ENCODE assay signal across 28 cellular contexts in genomic region chr2:179461367-179461886, GRCh38.
A peak's percentile ranks its signal among the peaks of the same experiment; 100 is the strongest.
DNase-seq lines count a peak whose midpoint lies in the region; ATAC-seq and TF ChIP-seq lines count a peak whose summit lies in the region.
"Had no signal": no experiment of that assay in that cellular context is flagged by ENCODE, and none has a peak within 500 bp of the region (broad histone marks: within the 10 kb centered on the region; RNA-seq: fewer than 3 reads in every experiment).

No MANE protein-coding gene starts in this region.

- H3K4ac ChIP-seq in IMR-90 (ENCODE audit: low read depth, low read length), result peak overlapping the region; percentile 78; the same call in 1 of the 2 replicates

- H3K4me1 ChIP-seq in Caco-2 (peaks cover 28% of the 10 kb centered on the region), IMR-90 (ENCODE audit: control insufficient read depth, insufficient read depth, low read length) (no peaks in the 10 kb centered on the region)
- H3K4me1 ChIP-seq: BLaER1, left lung had no signal

- DNase-seq in Caco-2 (no peak), IMR-90 (no peak), chondrocyte (ENCODE audit: low spot score) (no peak), renal cortical epithelial cell (ENCODE audit: low read depth) (peak; percentile 28), GM13977 (ENCODE audit: low spot score) (no peak)
- DNase-seq in activated CD8-positive, alpha-beta memory T cell treated with anti-CD3 and anti-CD28 coated beads, Interleukin-2, amount 10 ng/mL, durations not matched to agents 7 days and 5 days, result no peak
- DNase-seq: activated CD4-positive, alpha-beta T cell treated with anti-CD3 and anti-CD28 coated beads, Interleukin-2, amount 50 U/mL, for 4 hours; activated CD8-positive, alpha-beta memory T cell treated with anti-CD3 and anti-CD28 coated beads, Interleukin-2, amount 50 U/mL, for 4 hours; activated naive CD4-positive, alpha-beta T cell treated with anti-CD3 and anti-CD28 coated beads, Interleukin-2, amount 10 ng/mL, durations not matched to agents 7 days and 5 days; DMS53; GDM1; HCEC 1CT; left lung; mesendoderm; MG63; NCI-H1105 treated with DMSO at 0.1 percent for 48 hours; NCI-H2029; NCI-H526; right cardiac atrium; SHP77; stimulated activated CD8-positive, alpha-beta memory T cell treated with anti-CD3 and anti-CD28 coated beads, Interleukin-4, amount 100 ng/mL, for 48 hours; T-helper 2 cell had no signal

- dilution Hi-C loops in IMR-90 (cut with HindIII; ENCODE audit: low sequenced_read_pairs, unreplicated experiment), result no loop called here

- BruUV-seq in Caco-2 (replicated peaks; lab: Mats Ljungman, UMichigan) (no TSS peak), IMR-90 (replicated peaks; lab: Mats Ljungman, UMichigan) (no TSS peak)

- peak overlapping the region; percentile 87 for H3K27ac Mint-ChIP-seq in Caco-2 (ENCODE audit: unreplicated experiment)
- peak overlapping the region; percentile 96 for H3K27ac Mint-ChIP-seq in chondrocyte (ENCODE audit: unreplicated experiment)
- H3K27ac Mint-ChIP-seq in activated CD8-positive, alpha-beta memory T cell treated with anti-CD3 and anti-CD28 coated beads, Interleukin-2, amount 10 ng/mL, durations not matched to agents 7 days and 5 days, result no peak overlapping the region
- H3K27ac Mint-ChIP-seq: activated naive CD4-positive, alpha-beta T cell treated with anti-CD3 and anti-CD28 coated beads, Interleukin-2, amount 10 ng/mL, durations not matched to agents 7 days and 5 days; stimulated activated naive CD8-positive, alpha-beta T cell treated with anti-CD3 and anti-CD28 coated beads, Interleukin-15, Interleukin-2, amounts not matched to agents 100 ng/mL and 50 ng/mL, for 24 hours had no signal

- H3K9me1 ChIP-seq in IMR-90 (ENCODE audit: insufficient read depth, low read length), result no peaks in the 10 kb centered on the region

- H3K9me3 ChIP-seq in Caco-2 (peaks cover 31% of the 10 kb centered on the region), IMR-90 (ENCODE audit: control insufficient read depth, insufficient read depth, low read length) (peaks cover 13% of the 10 kb centered on the region; the same call in 1 of the 2 replicates)
- H3K9me3 ChIP-seq: thoracic aorta had no signal

- peak overlapping the region; percentile 43; the same call in 1 of the 3 replicates for H2BK15ac ChIP-seq in IMR-90 (ENCODE audit: low read depth, low read length)

- H4K8ac ChIP-seq in IMR-90 (ENCODE audit: low read depth in 2 of 2, low read length in 2 of 2), result peak overlapping the region in 1 of 2 experiments; percentile 85; a peak in 2 of 4 replicates

- H3K56ac ChIP-seq in IMR-90 (ENCODE audit: extremely low read depth, insufficient read depth, low read length), result no peak overlapping the region

- H2BK20ac ChIP-seq in IMR-90 (ENCODE audit: low read depth, low read length), result peak overlapping the region; percentile 94

- CTCF ChIA-PET in Caco-2 (lab: Charles Lee), result no interaction called here
- CTCF ChIA-PET in IMR-90 (lab: Yijun Ruan, JAX), result no interaction called here
- CTCF ChIA-PET in activated CD8-positive, alpha-beta memory T cell treated with anti-CD3 and anti-CD28 coated beads, Interleukin-2, amount 10 ng/mL, durations not matched to agents 7 days and 5 days (lab: Charles Lee), result no interaction called here

- H3K36me3 ChIP-seq in Caco-2 (ENCODE audit: control insufficient read depth, insufficient read depth, low read length), result no peaks in the 10 kb centered on the region
- no peaks in the 10 kb centered on the region for H3K36me3 ChIP-seq in IMR-90 (ENCODE audit: control insufficient read depth, insufficient read depth, low read length)
- H3K36me3 ChIP-seq: BLaER1, left lung, MG63, thoracic aorta had no signal

- no peak for TF ChIP-seq RAD21 in IMR-90 (IDR thresholded peaks at IDR 0.05; ENCODE audit: low read length)

- H2AFZ ChIP-seq in IMR-90 (replicated peaks; ENCODE audit: low read length, poor library complexity), result no peak overlapping the region

- H3K4me3 Mint-ChIP-seq in Caco-2 (ENCODE audit: unreplicated experiment) (no peak overlapping the region), chondrocyte (ENCODE audit: unreplicated experiment) (no peak overlapping the region)
- H3K4me3 Mint-ChIP-seq in activated CD8-positive, alpha-beta memory T cell treated with anti-CD3 and anti-CD28 coated beads, Interleukin-2, amount 10 ng/mL, durations not matched to agents 7 days and 5 days, result no peak overlapping the region
- H3K4me3 Mint-ChIP-seq: activated naive CD4-positive, alpha-beta T cell treated with anti-CD3 and anti-CD28 coated beads, Interleukin-2, amount 10 ng/mL, durations not matched to agents 7 days and 5 days; brain; stimulated activated naive CD8-positive, alpha-beta T cell treated with anti-CD3 and anti-CD28 coated beads, Interleukin-15, Interleukin-2, amounts not matched to agents 100 ng/mL and 50 ng/mL, for 24 hours had no signal

- no peaks in the 10 kb centered on the region for H4K20me1 ChIP-seq in IMR-90 (ENCODE audit: insufficient read depth, low read length)
- H4K20me1 ChIP-seq: BLaER1 had no signal

- H3K18ac ChIP-seq in IMR-90 (ENCODE audit: low read depth, low read length), result peak overlapping the region; percentile 80; the same call in 1 of the 2 replicates

- no peak overlapping the region for H3K4me2 ChIP-seq in IMR-90 (ENCODE audit: low read depth, low read length)
- H3K4me2 ChIP-seq: BLaER1 had no signal

- ATAC-seq in IMR-90 (ENCODE audit: low read depth) (no peak), HG03354 (IDR thresholded peaks at IDR 0.05; ENCODE audit: poor library complexity, severe bottlenecking, unreplicated experiment) (no peak)
- no peak for ATAC-seq in activated CD8-positive, alpha-beta memory T cell treated with anti-CD3 and anti-CD28 coated beads, Interleukin-2, amount 10 ng/mL, durations not matched to agents 7 days and 5 days
- ATAC-seq: K562, right cardiac atrium had no signal

- peak overlapping the region; percentile 82; the same call in 1 of the 2 replicates for H3K14ac ChIP-seq in IMR-90 (replicated peaks; ENCODE audit: low read depth, low read length)

- H3K9me3 Mint-ChIP-seq in Caco-2 (ENCODE audit: unreplicated experiment) (peaks cover 44% of the 10 kb centered on the region), chondrocyte (ENCODE audit: low read depth) (peaks cover 33% of the 10 kb centered on the region)
- peaks cover 6% of the 10 kb centered on the region for H3K9me3 Mint-ChIP-seq in activated CD8-positive, alpha-beta memory T cell treated with anti-CD3 and anti-CD28 coated beads, Interleukin-2, amount 10 ng/mL, durations not matched to agents 7 days and 5 days (ENCODE audit: low read depth)
- H3K9me3 Mint-ChIP-seq: activated naive CD4-positive, alpha-beta T cell treated with anti-CD3 and anti-CD28 coated beads, Interleukin-2, amount 10 ng/mL, durations not matched to agents 7 days and 5 days had no signal

- in situ Hi-C loops in IMR-90 (cut with MboI; ENCODE audit: low sequenced_read_pairs) (no loop called here), GM13977 (cut with MboI; ENCODE audit: low pct_unique_long_range_greater_than_20kb, low sequenced_read_pairs, unreplicated experiment) (no loop called here)

- peak overlapping the region; percentile 76; the same call in 1 of the 2 replicates for H4K91ac ChIP-seq in IMR-90 (ENCODE audit: insufficient read depth, low read depth, low read length)

- no peak overlapping the region for H3K27ac ChIP-seq in IMR-90 (ENCODE audit: insufficient read depth, low read length)
- H3K27ac ChIP-seq: BLaER1, thoracic aorta had no signal

- no peak overlapping the region for H3K23ac ChIP-seq in IMR-90 (ENCODE audit: low read depth, low read length)

- no peak overlapping the region for H2AK9ac ChIP-seq in IMR-90 (replicated peaks; ENCODE audit: low read depth, low read length, poor library complexity)

- H3K9ac ChIP-seq in IMR-90 (ENCODE audit: low read depth, low read length), result no peak overlapping the region
- H3K9ac ChIP-seq: BLaER1 had no signal

- TF ChIP-seq POLR2A in IMR-90 (IDR thresholded peaks at IDR 0.05; ENCODE audit: low read depth, low read length), result no peak

- no peaks in the 10 kb centered on the region for H3K79me1 ChIP-seq in IMR-90 (ENCODE audit: low read depth in 1 of 2, low read length in 2 of 2)

- POLR2A ChIA-PET in Caco-2 (lab: Charles Lee), result no interaction called here
- POLR2A ChIA-PET in IMR-90 (lab: Charles Lee; ENCODE audit: unreplicated experiment), result no interaction called here

- H3K27me3 Mint-ChIP-seq in Caco-2 (ENCODE audit: insufficient read depth, unreplicated experiment) (no peaks in the 10 kb centered on the region), chondrocyte (ENCODE audit: low read depth) (no peaks in the 10 kb centered on the region)
- H3K27me3 Mint-ChIP-seq in activated CD8-positive, alpha-beta memory T cell treated with anti-CD3 and anti-CD28 coated beads, Interleukin-2, amount 10 ng/mL, durations not matched to agents 7 days and 5 days, result no peaks in the 10 kb centered on the region
- H3K27me3 Mint-ChIP-seq: activated naive CD4-positive, alpha-beta T cell treated with anti-CD3 and anti-CD28 coated beads, Interleukin-2, amount 10 ng/mL, durations not matched to agents 7 days and 5 days had no signal

- H2AK5ac ChIP-seq in IMR-90 (ENCODE audit: low read depth, low read length), result peak overlapping the region; percentile 82

- peak overlapping the region; percentile 95 for H2BK120ac ChIP-seq in IMR-90 (ENCODE audit: low read depth, low read length)

- peak overlapping the region; percentile 47; the same call in 1 of the 2 replicates for H4K5ac ChIP-seq in IMR-90 (ENCODE audit: low read depth, low read length)

- H3K4me3 ChIP-seq in Caco-2 (ENCODE audit: low read depth, low read length) (no peak overlapping the region), IMR-90 (ENCODE audit: insufficient read depth, low read depth, low read length) (no peak overlapping the region)
- H3K4me3 ChIP-seq: BLaER1, K562, left lung, MG63, thoracic aorta had no signal

- no peaks in the 10 kb centered on the region for H3K27me3 ChIP-seq in Caco-2 (replicated peaks; ENCODE audit: control insufficient read depth, insufficient read depth, low read length)
- H3K27me3 ChIP-seq in IMR-90 (ENCODE audit: control insufficient read depth, insufficient read depth, low read length), result no peaks in the 10 kb centered on the region
- H3K27me3 ChIP-seq: BLaER1, left lung, MG63 had no signal

- peak overlapping the region; percentile 97 for H2BK5ac ChIP-seq in IMR-90 (ENCODE audit: low read depth, low read length, poor library complexity, severe bottlenecking)

- intact Hi-C loops in Caco-2 (cut with micrococcal nuclease; ENCODE audit: unreplicated experiment) (loop anchor here (5.0 kb wide), 1 partner anchor 81 kb away; no protein-coding TSS in a partner anchor), IMR-90 (cut with micrococcal nuclease) (no loop called here)

- H3K36me3 Mint-ChIP-seq in Caco-2 (ENCODE audit: insufficient read depth, unreplicated experiment) (peaks cover 11% of the 10 kb centered on the region), chondrocyte (ENCODE audit: low read depth) (peaks cover 7% of the 10 kb centered on the region)
- no peaks in the 10 kb centered on the region for H3K36me3 Mint-ChIP-seq in activated CD8-positive, alpha-beta memory T cell treated with anti-CD3 and anti-CD28 coated beads, Interleukin-2, amount 10 ng/mL, durations not matched to agents 7 days and 5 days
- H3K36me3 Mint-ChIP-seq: activated naive CD4-positive, alpha-beta T cell treated with anti-CD3 and anti-CD28 coated beads, Interleukin-2, amount 10 ng/mL, durations not matched to agents 7 days and 5 days; brain had no signal

- TF ChIP-seq CTCF in Caco-2 (IDR thresholded peaks at IDR 0.05; ENCODE audit: insufficient read depth in 1 of 2, low read depth in 1 of 2, low read length in 1 of 2, severe bottlenecking in 1 of 2, unreplicated experiment in 1 of 2) (no peak), IMR-90 (conservative IDR thresholded peaks at IDR 0.05; ENCODE audit: low read depth, low read length) (no peak), chondrocyte (IDR thresholded peaks at IDR 0.05) (no peak), GM13977 (IDR thresholded peaks at IDR 0.05; ENCODE audit: extremely low read depth, insufficient read depth, missing control alignments) (no peak)

- H3K4me1 Mint-ChIP-seq in Caco-2 (ENCODE audit: low read depth, unreplicated experiment) (peaks cover 11% of the 10 kb centered on the region), chondrocyte (ENCODE audit: low read depth) (peaks cover 15% of the 10 kb centered on the region)
- H3K4me1 Mint-ChIP-seq in activated CD8-positive, alpha-beta memory T cell treated with anti-CD3 and anti-CD28 coated beads, Interleukin-2, amount 10 ng/mL, durations not matched to agents 7 days and 5 days, result no peaks in the 10 kb centered on the region
- H3K4me1 Mint-ChIP-seq: activated naive CD4-positive, alpha-beta T cell treated with anti-CD3 and anti-CD28 coated beads, Interleukin-2, amount 10 ng/mL, durations not matched to agents 7 days and 5 days; brain had no signal
